In the genomic region with DNA sequence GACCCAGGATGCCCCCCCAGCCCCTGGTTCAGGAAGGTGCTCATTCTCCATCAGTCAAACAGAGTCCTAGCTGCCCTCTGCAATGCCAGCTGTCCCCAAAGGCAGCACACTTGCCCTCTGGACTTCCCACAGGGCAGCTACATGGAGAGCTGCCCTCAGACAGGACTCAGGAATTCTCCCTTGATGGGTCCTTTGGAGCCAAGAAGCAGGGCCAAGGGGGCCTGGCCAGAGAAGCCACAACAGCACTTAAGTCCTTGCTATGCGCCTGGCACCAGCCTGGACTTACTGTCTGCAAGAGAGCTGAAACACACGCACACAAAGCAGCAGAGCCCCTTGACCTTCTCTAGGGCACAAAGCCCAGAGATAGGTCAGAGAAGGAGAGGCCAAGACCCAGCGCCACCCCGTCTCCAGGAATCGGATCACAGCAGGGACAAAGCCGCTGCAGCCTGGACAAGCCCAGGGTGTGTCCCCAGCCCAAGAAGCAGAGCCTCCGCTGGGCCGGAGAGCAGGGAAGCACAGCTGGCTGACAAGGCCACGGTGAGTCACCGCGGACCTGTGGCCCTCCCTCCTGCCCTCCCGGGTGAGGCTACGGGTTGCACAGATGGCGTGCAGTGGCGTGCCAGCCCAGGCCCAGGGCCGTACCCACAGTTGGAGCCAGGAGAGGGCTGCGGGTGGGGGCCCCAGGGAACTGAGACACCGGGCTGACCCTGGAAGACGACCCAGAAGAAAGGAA, we compare ENCODE assay signal across 8 cellular contexts. TPM values are rescaled to one million over a fixed set of nuclear protein-coding genes. Genes with fewer than 3 reads are reported as not detected.
DNase-seq lines count a peak whose midpoint lies in the region; ATAC-seq and TF ChIP-seq lines count a peak whose summit lies in the region.

No MANE protein-coding gene starts in this region.

- no peaks in the 10 kb centered on the region for H3K27me3 ChIP-seq in CD4-positive, CD25-positive, alpha-beta regulatory T cell (ENCODE audit: control insufficient read depth, insufficient read depth, low read length)
- H3K27me3 ChIP-seq in IMR-90 (ENCODE audit: control insufficient read depth, insufficient read depth, low read length) (no peaks in the 10 kb centered on the region; the same call in 1 of the 2 replicates), left ventricle myocardium inferior (ENCODE audit: low read depth) (peaks cover 6% of the 10 kb centered on the region)

- H3K36me3 Mint-ChIP-seq in CD4-positive, CD25-positive, alpha-beta regulatory T cell = no peaks in the 10 kb centered on the region
- no peaks in the 10 kb centered on the region for H3K36me3 Mint-ChIP-seq in activated naive CD8-positive, alpha-beta T cell

- H3K4me1 Mint-ChIP-seq in CD4-positive, CD25-positive, alpha-beta regulatory T cell = peaks cover 0 to 20% (median 3%) of the 10 kb centered on the region in 4 donors
- peaks cover 11% of the 10 kb centered on the region for H3K4me1 Mint-ChIP-seq in activated naive CD8-positive, alpha-beta T cell (ENCODE audit: low read depth)

- H3K23ac ChIP-seq in IMR-90 (ENCODE audit: low read depth, low read length) = no peak overlapping the region

- H3K9ac ChIP-seq in IMR-90 (ENCODE audit: low read depth, low read length) = no peak overlapping the region

- dilution Hi-C loops in IMR-90 (cut with HindIII; ENCODE audit: low sequenced_read_pairs, unreplicated experiment) = no loop called here

- H3K18ac ChIP-seq in IMR-90 (ENCODE audit: low read depth, low read length) = no peak overlapping the region

- no peak overlapping the region for H2AK5ac ChIP-seq in IMR-90 (ENCODE audit: low read depth, low read length)

- 83% methylated on average over 1 of the region's 19 CpGs; no CpG with 5 or more reads in 1 of the 2 experiments for WGBS in IMR-90 (ENCODE audit: extremely low coverage in 2 of 2, insufficient read length in 1 of 2), 2 experiments

- intact Hi-C loops in IMR-90 (cut with micrococcal nuclease) = loop anchor here (1.0 to 10.0 kb wide), 6 partner anchors 136 to 465 kb away; partner anchors contain the start of gene ARF1
- intact Hi-C loops in left ventricle myocardium inferior (cut with micrococcal nuclease) = loop anchor here (5.0 kb wide), 1 partner anchor 184 kb away; no protein-coding TSS in a partner anchor

- no peak overlapping the region for H4K5ac ChIP-seq in IMR-90 (ENCODE audit: low read depth, low read length)

- no peak overlapping the region for H3K4ac ChIP-seq in IMR-90 (ENCODE audit: low read depth, low read length)

- H3K4me3 Mint-ChIP-seq in CD4-positive, CD25-positive, alpha-beta regulatory T cell = peak overlapping the region; percentile 56 to 83 (median 76)
- peak overlapping the region; percentile 72 for H3K4me3 Mint-ChIP-seq in activated naive CD8-positive, alpha-beta T cell

- H3K9me3 Mint-ChIP-seq in CD4-positive, CD25-positive, alpha-beta regulatory T cell = no peaks in the 10 kb centered on the region
- no peaks in the 10 kb centered on the region for H3K9me3 Mint-ChIP-seq in activated naive CD8-positive, alpha-beta T cell (ENCODE audit: low read depth)

- peaks cover 17% of the 10 kb centered on the region for H3K4me1 ChIP-seq in CD4-positive, CD25-positive, alpha-beta regulatory T cell (ENCODE audit: control insufficient read depth, insufficient read depth, low read length, poor library complexity, severe bottlenecking)
- H3K4me1 ChIP-seq in IMR-90 (ENCODE audit: control insufficient read depth, insufficient read depth, low read length) (peaks cover 6% of the 10 kb centered on the region; the same call in 1 of the 2 replicates), left ventricle myocardium inferior (peaks cover 69% of the 10 kb centered on the region)

- no peak overlapping the region for H3K4me3 ChIP-seq in CD4-positive, CD25-positive, alpha-beta regulatory T cell (ENCODE audit: low read depth, low read length)
- no peak overlapping the region for H3K4me3 ChIP-seq in IMR-90 (ENCODE audit: insufficient read depth, low read depth, low read length)
- H3K4me3 ChIP-seq in left ventricle myocardium inferior = peak overlapping the region; percentile 73
- peak overlapping the region; percentile 62 for H3K4me3 ChIP-seq in retinal pigment epithelial cell (ENCODE audit: low read length)

- no peaks in the 10 kb centered on the region for H3K9me1 ChIP-seq in IMR-90 (ENCODE audit: insufficient read depth, low read length)

- H3K4me2 ChIP-seq in IMR-90 (ENCODE audit: low read depth, low read length) = no peak overlapping the region; the same call in 1 of the 2 replicates

- no peak overlapping the region for H3K27ac Mint-ChIP-seq in CD4-positive, CD25-positive, alpha-beta regulatory T cell
- no peak overlapping the region for H3K27ac Mint-ChIP-seq in activated naive CD8-positive, alpha-beta T cell

- no peak overlapping the region for H4K91ac ChIP-seq in IMR-90 (ENCODE audit: insufficient read depth, low read depth, low read length)

- POLR2A ChIA-PET in IMR-90 (lab: Charles Lee; ENCODE audit: unreplicated experiment) = no interaction called here

- peaks cover 34% of the 10 kb centered on the region for H3K27me3 Mint-ChIP-seq in CD4-positive, CD25-positive, alpha-beta regulatory T cell
- peaks cover 8% of the 10 kb centered on the region for H3K27me3 Mint-ChIP-seq in activated naive CD8-positive, alpha-beta T cell

- no peaks in the 10 kb centered on the region for H3K79me1 ChIP-seq in IMR-90 (ENCODE audit: low read depth in 1 of 2, low read length in 2 of 2)

- no peaks in the 10 kb centered on the region for H3K9me3 ChIP-seq in CD4-positive, CD25-positive, alpha-beta regulatory T cell (ENCODE audit: control insufficient read depth in 2 of 2, low read length in 2 of 2)
- no peaks in the 10 kb centered on the region for H3K9me3 ChIP-seq in IMR-90 (ENCODE audit: control insufficient read depth, insufficient read depth, low read length)
- no peaks in the 10 kb centered on the region for H3K9me3 ChIP-seq in left ventricle myocardium inferior (replicated peaks)

- H2BK15ac ChIP-seq in IMR-90 (ENCODE audit: low read depth, low read length) = no peak overlapping the region

- H4K20me1 ChIP-seq in IMR-90 (ENCODE audit: insufficient read depth, low read length) = no peaks in the 10 kb centered on the region

- TF ChIP-seq POLR2A in IMR-90 (IDR thresholded peaks at IDR 0.05; ENCODE audit: low read depth, low read length) = no peak

- H2BK5ac ChIP-seq in IMR-90 (ENCODE audit: low read depth, low read length, poor library complexity, severe bottlenecking) = no peak overlapping the region

- H2AFZ ChIP-seq in IMR-90 (replicated peaks; ENCODE audit: low read length, poor library complexity) = peak overlapping the region; percentile 15

- BruUV-seq in IMR-90 (replicated peaks; lab: Mats Ljungman, UMichigan) = no TSS peak

- TF ChIP-seq CTCF in IMR-90 (conservative IDR thresholded peaks at IDR 0.05; ENCODE audit: low read depth, low read length) (no peak), left ventricle myocardium inferior (IDR thresholded peaks at IDR 0.05; ENCODE audit: borderline replicate concordance) (no peak), retinal pigment epithelial cell (conservative IDR thresholded peaks at IDR 0.05; ENCODE audit: low read depth, low read length) (no peak)

- in situ Hi-C loops in IMR-90 (cut with MboI; ENCODE audit: low sequenced_read_pairs) = loop anchor here (5.0 to 25.0 kb wide), 2 partner anchors 184 to 459 kb away; no protein-coding TSS in a partner anchor

- DNase-seq in CD4-positive, CD25-positive, alpha-beta regulatory T cell = peak in 1 of 3 donors; percentile 14
- DNase-seq in IMR-90 (peak; percentile 51), left ventricle myocardium inferior (peak; percentile 63), retinal pigment epithelial cell (ENCODE audit: low read depth) (peak; percentile 52)
- DNase-seq in central memory CD4-positive, alpha-beta T cell = no peak

- H3K56ac ChIP-seq in IMR-90 (ENCODE audit: extremely low read depth, insufficient read depth, low read length) = no peak overlapping the region

- CTCF ChIA-PET in IMR-90 (lab: Yijun Ruan, JAX) = interaction anchor here (1.5 kb wide), 1 partner anchor 183 kb away, joined by 7 read pairs; no protein-coding TSS in a partner anchor

- no peak overlapping the region for H3K27ac ChIP-seq in CD4-positive, CD25-positive, alpha-beta regulatory T cell (ENCODE audit: insufficient read depth, low read length, poor library complexity, severe bottlenecking)
- no peak overlapping the region for H3K27ac ChIP-seq in IMR-90 (ENCODE audit: insufficient read depth, low read length)
- peak overlapping the region; percentile 79 for H3K27ac ChIP-seq in left ventricle myocardium inferior (replicated peaks)

- no peak overlapping the region for H4K8ac ChIP-seq in IMR-90 (ENCODE audit: low read depth in 2 of 2, low read length in 2 of 2)

- no peak for TF ChIP-seq RAD21 in IMR-90 (IDR thresholded peaks at IDR 0.05; ENCODE audit: low read length)

- H2BK120ac ChIP-seq in IMR-90 (ENCODE audit: low read depth, low read length) = no peak overlapping the region

- no peaks in the 10 kb centered on the region for H3K36me3 ChIP-seq in CD4-positive, CD25-positive, alpha-beta regulatory T cell (ENCODE audit: control insufficient read depth, insufficient read depth, low read length)
- no peaks in the 10 kb centered on the region for H3K36me3 ChIP-seq in IMR-90 (ENCODE audit: control insufficient read depth, insufficient read depth, low read length)
- H3K36me3 ChIP-seq in left ventricle myocardium inferior = no peaks in the 10 kb centered on the region

- peak in 1 of 2 donors; percentile 19 for ATAC-seq in CD4-positive, CD25-positive, alpha-beta regulatory T cell (ENCODE audit: low read depth in 2 of 2)
- ATAC-seq in GM19023 (IDR thresholded peaks at IDR 0.05; ENCODE audit: unreplicated experiment) = peak; percentile 29
- ATAC-seq in IMR-90 (ENCODE audit: low read depth) = peak; percentile 8; the same call in 1 of the 2 replicates
- no peak for ATAC-seq in HG03571 (IDR thresholded peaks at IDR 0.05; ENCODE audit: unreplicated experiment)

- H2BK20ac ChIP-seq in IMR-90 (ENCODE audit: low read depth, low read length) = no peak overlapping the region

- no peak overlapping the region for H3K14ac ChIP-seq in IMR-90 (replicated peaks; ENCODE audit: low read depth, low read length)

- H2AK9ac ChIP-seq in IMR-90 (replicated peaks; ENCODE audit: low read depth, low read length, poor library complexity) = no peak overlapping the region

TF ChIP-seq in IMR-90, 13 proteins besides CTCF, POLR2A, EP300 and RAD21 (continues in another document):
- TF ChIP-seq CHD1 (IDR thresholded peaks at IDR 0.05; ENCODE audit: low read depth, low read length) = no peak
- TF ChIP-seq NFE2L2 (IDR thresholded peaks at IDR 0.05; ENCODE audit: low read depth, low read length) = no peak
- TF ChIP-seq CEBPB (IDR thresholded peaks at IDR 0.05; ENCODE audit: low read depth, low read length) = no peak
- TF ChIP-seq SMC3 (IDR thresholded peaks at IDR 0.05; ENCODE audit: low read depth, low read length) = no peak

RNA-seq across cellular contexts. Expression of gene WNT9A, which starts 1.7 kb away (rescaled TPM):
- 0.20 TPM for total RNA-seq in CD4-positive, CD25-positive, alpha-beta regulatory T cell
- polyA plus RNA-seq in CD4-positive, CD25-positive, alpha-beta regulatory T cell = not detected
- total RNA-seq in IMR-90 (2012; rRNA removed) (0.18 and 0.28 TPM in 2 replicates), left ventricle myocardium inferior (4.8 TPM)
- polyA plus RNA-seq in IMR-90 (2012; rRNA removed) = 0.36 and 0.42 TPM in 2 replicates
- 0.24 and 0.63 TPM in 2 replicates for polyA plus RNA-seq in IMR-90 (2012; cell fraction: cytosol; rRNA removed)
- 0.81 and 1.1 TPM in 2 replicates for polyA plus RNA-seq in IMR-90 (2012; cell fraction: nucleus; rRNA removed; ENCODE audit: low replicate concordance)

Comparison
In these comparisons a context has a peak if more than half of its experiments do, and no peak if none do; other contexts are left out.
1. H3K4me3 ChIP-seq: peak in left ventricle myocardium inferior (single experiment) and retinal pigment epithelial cell (single experiment); none in CD4-positive, CD25-positive, alpha-beta regulatory T cell (single experiment) and IMR-90 (single experiment).